8 cellular contexts compared by ENCODE assay signal in genomic region chr16:25066747-25067631, GRCh38. TPM values are rescaled to one million over a fixed set of nuclear protein-coding genes. Genes with fewer than 3 reads are reported as not detected.
DNase-seq lines count a peak whose midpoint lies in the region; ATAC-seq and TF ChIP-seq lines count a peak whose summit lies in the region.

No MANE protein-coding gene starts in this region.

- no peaks in the 10 kb centered on the region for H3K9me3 ChIP-seq in DOHH2 (ENCODE audit: control insufficient read depth, insufficient read depth, low read length)
- no peaks in the 10 kb centered on the region for H3K9me3 ChIP-seq in SK-N-SH

- peak overlapping the region; percentile 83 for H3K4me3 ChIP-seq in DOHH2 (ENCODE audit: low read length)
- H3K4me3 ChIP-seq in SK-N-SH (ENCODE audit: low read depth in 2 of 2, low read length in 1 of 2): peak overlapping the region; percentile 66 to 78

- H3K9ac ChIP-seq in SK-N-SH: peak overlapping the region; percentile 67

- peak overlapping the region; percentile 93 for H2AFZ ChIP-seq in SK-N-SH (ENCODE audit: low read depth)

- H3K4me1 Mint-ChIP-seq in activated naive CD4-positive, alpha-beta T cell treated with anti-CD3 and anti-CD28 coated beads, Interleukin-2, amount 50 U/mL, for 24 hours: peaks cover 55% of the 10 kb centered on the region

- no peaks in the 10 kb centered on the region for H3K9me3 Mint-ChIP-seq in activated naive CD4-positive, alpha-beta T cell treated with anti-CD3 and anti-CD28 coated beads, Interleukin-2, amount 50 U/mL, for 24 hours

- peaks cover 18% of the 10 kb centered on the region for H3K4me1 ChIP-seq in DOHH2 (ENCODE audit: control insufficient read depth, low read length)
- H3K4me1 ChIP-seq in SK-N-SH (ENCODE audit: control insufficient read depth in 1 of 2, insufficient read depth in 2 of 2, low read depth in 1 of 2, low read length in 1 of 2): peaks cover 3 to 9% of the 10 kb centered on the region in 2 experiments; a peak in 2 of 4 replicates

- 24% methylated on average over 15 of the region's 63 CpGs for WGBS in SK-N-SH (ENCODE audit: low lambda C conversion rate)

- no peaks in the 10 kb centered on the region for H3K27me3 Mint-ChIP-seq in activated naive CD4-positive, alpha-beta T cell treated with anti-CD3 and anti-CD28 coated beads, Interleukin-2, amount 50 U/mL, for 24 hours

- H3K4me2 ChIP-seq in DOHH2 (ENCODE audit: low read length): peak overlapping the region; percentile 98
- peak overlapping the region; percentile 88 for H3K4me2 ChIP-seq in SK-N-SH

- ATAC-seq in GM21723 (IDR thresholded peaks at IDR 0.05; ENCODE audit: unreplicated experiment): peak; percentile 87

- no peak for TF ChIP-seq EP300 in SK-N-SH (IDR thresholded peaks at IDR 0.05; ENCODE audit: borderline replicate concordance in 1 of 2, low read depth in 1 of 2, low read length in 1 of 2)

- H3K27ac ChIP-seq in DOHH2 (ENCODE audit: low read depth, low read length): no peak overlapping the region
- peak overlapping the region; percentile 60 to 68; a peak in 3 of 4 replicates for H3K27ac ChIP-seq in SK-N-SH (ENCODE audit: low read depth in 2 of 2, low read length in 1 of 2)
- H3K27ac ChIP-seq in temporal lobe (ENCODE audit: low read depth, low read length): peak overlapping the region; percentile 63

- peak overlapping the region; percentile 84 for H3K4me3 Mint-ChIP-seq in activated naive CD4-positive, alpha-beta T cell treated with anti-CD3 and anti-CD28 coated beads, Interleukin-2, amount 50 U/mL, for 24 hours

- peaks cover 15% of the 10 kb centered on the region for H3K27me3 ChIP-seq in DOHH2 (ENCODE audit: control insufficient read depth, low read length)
- no peaks in the 10 kb centered on the region for H3K27me3 ChIP-seq in SK-N-SH (ENCODE audit: insufficient read depth)

- DNase-seq in LHCN-M2 (ENCODE audit: low read depth) (peak; percentile 54), SK-N-SH (peak; percentile 98), glomerular visceral epithelial cell (ENCODE audit: extremely low spot score) (peak; percentile 49), occipital lobe (lab: John Stamatoyannopoulos, UW) (peak; percentile 61)

- TF ChIP-seq CTCF in DOHH2 (IDR thresholded peaks at IDR 0.05; ENCODE audit: low read depth, low read length, poor library complexity, severe bottlenecking) (no peak), SK-N-SH (IDR thresholded peaks at IDR 0.05) (no peak)

- H3K27ac Mint-ChIP-seq in activated naive CD4-positive, alpha-beta T cell treated with anti-CD3 and anti-CD28 coated beads, Interleukin-2, amount 50 U/mL, for 24 hours: peak overlapping the region; percentile 62

- no peaks in the 10 kb centered on the region for H3K36me3 Mint-ChIP-seq in activated naive CD4-positive, alpha-beta T cell treated with anti-CD3 and anti-CD28 coated beads, Interleukin-2, amount 50 U/mL, for 24 hours

- CTCF ChIA-PET in SK-N-SH (lab: Yijun Ruan, JAX): interaction anchor here (0.6 to 2.1 kb wide), 2 partner anchors 10 to 158 kb away, joined by 3 to 7 read pairs; no protein-coding TSS in a partner anchor

- TF ChIP-seq RAD21 in SK-N-SH (IDR thresholded peaks at IDR 0.05; ENCODE audit: low read length): no peak

- H3K79me2 ChIP-seq in DOHH2 (ENCODE audit: control insufficient read depth, low read length): no peaks in the 10 kb centered on the region
- H3K79me2 ChIP-seq in SK-N-SH (ENCODE audit: insufficient read depth): no peaks in the 10 kb centered on the region

- H3F3A ChIP-seq in DOHH2 (ENCODE audit: control insufficient read depth, insufficient read depth) (no peaks in the 10 kb centered on the region), SK-N-SH (replicated peaks; ENCODE audit: insufficient read depth) (no peaks in the 10 kb centered on the region)

- H4K20me1 ChIP-seq in DOHH2 (ENCODE audit: control insufficient read depth, insufficient read depth, low read depth, low read length) (no peaks in the 10 kb centered on the region), SK-N-SH (ENCODE audit: insufficient read depth) (no peaks in the 10 kb centered on the region)

- H3K9me2 ChIP-seq in DOHH2 (replicated peaks; ENCODE audit: control insufficient read depth, low read length): no peaks in the 10 kb centered on the region
- H3K9me2 ChIP-seq in SK-N-SH: no peaks in the 10 kb centered on the region

- H3K36me3 ChIP-seq in DOHH2 (ENCODE audit: control insufficient read depth, low read length) (no peaks in the 10 kb centered on the region), SK-N-SH (replicated peaks in 1 of 2; ENCODE audit: control insufficient read depth in 1 of 2, insufficient read depth in 2 of 2, low read length in 1 of 2) (no peaks in the 10 kb centered on the region)

- POLR2A ChIA-PET in SK-N-SH (lab: Yijun Ruan, JAX): interaction anchor here (0.6 to 1.6 kb wide), 5 partner anchors 40 to 123 kb away, joined by 3 to 9 read pairs (median 6); partner anchors contain the start of genes ARHGAP17 and LCMT1

TF ChIP-seq in SK-N-SH, 30 proteins besides CTCF, POLR2A, EP300 and RAD21:
- TF ChIP-seq MAX (IDR thresholded peaks at IDR 0.05; ENCODE audit: low read depth) (0 out of 2 replicates have a peak, but pooled peaks have one; percentile 9), POLR2AphosphoS5 (IDR thresholded peaks at IDR 0.05; ENCODE audit: low read depth, low read length) (peak; percentile 73), EZH2phosphoT487 (IDR thresholded peaks at IDR 0.05; ENCODE audit: borderline replicate concordance, low read depth) (no peak)

RNA-seq across cellular contexts. Expression of gene LCMT1, which starts 44.6 kb away (rescaled TPM):
- total RNA-seq in LHCN-M2 (2014; rRNA removed): 36.6 and 40.9 TPM in 2 replicates
- 48.1 TPM for polyA plus RNA-seq in LHCN-M2 (2012)
- 27.7 and 29.8 TPM in 2 replicates for polyA plus RNA-seq in SK-N-SH (2012; rRNA removed)
- 37.0 and 42.2 TPM in 2 replicates for polyA plus RNA-seq in SK-N-SH (2012; cell fraction: cytosol; rRNA removed)
- polyA plus RNA-seq in SK-N-SH (2012; cell fraction: nucleus; rRNA removed): 24.5 and 24.9 TPM in 2 replicates
- 42.3 TPM for total RNA-seq in occipital lobe
- 34.7 TPM for total RNA-seq in temporal lobe

RNA-seq across cellular contexts. Expression of gene ARHGAP17, which starts 51.8 kb away (rescaled TPM):
- total RNA-seq in LHCN-M2 (2014; rRNA removed): 19.5 and 22.5 TPM in 2 replicates
- polyA plus RNA-seq in LHCN-M2 (2012): 35.9 TPM
- 24.0 and 33.4 TPM in 2 replicates for polyA plus RNA-seq in SK-N-SH (2012; rRNA removed)
- polyA plus RNA-seq in SK-N-SH (2012; cell fraction: cytosol; rRNA removed): 29.4 and 31.9 TPM in 2 replicates
- 55.1 and 63.8 TPM in 2 replicates for polyA plus RNA-seq in SK-N-SH (2012; cell fraction: nucleus; rRNA removed)
- total RNA-seq in occipital lobe: 22.3 TPM
- 26.3 TPM for total RNA-seq in temporal lobe
